Comparison of ENCODE assay signal across 16 cellular contexts in genomic region chr5:96821260-96821916, GRCh38. TPM values are rescaled to one million over a fixed set of nuclear protein-coding genes. Genes with fewer than 3 reads are reported as not detected.
A peak's percentile ranks its signal among the peaks of the same experiment; 100 is the strongest.
DNase-seq lines count a peak whose midpoint lies in the region; ATAC-seq and TF ChIP-seq lines count a peak whose summit lies in the region.
"Had no signal": no experiment of that assay in that cellular context is flagged by ENCODE, and none has a peak within 500 bp of the region (broad histone marks: within the 10 kb centered on the region; RNA-seq: fewer than 3 reads in every experiment).

No MANE protein-coding gene starts in this region.

- H3K79me2 ChIP-seq in PC-3 (ENCODE audit: low read length), result no peaks in the 10 kb centered on the region
- H3K79me2 ChIP-seq in fibroblast of lung (ENCODE audit: control insufficient read depth, insufficient read depth, low read length), result no peaks in the 10 kb centered on the region
- no peaks in the 10 kb centered on the region for H3K79me2 ChIP-seq in smooth muscle cell (ENCODE audit: low read depth)

- H3K4me1 ChIP-seq in PC-3 (ENCODE audit: insufficient read depth, low read length) (peaks cover 29% of the 10 kb centered on the region), fibroblast of lung (ENCODE audit: control insufficient read depth, extremely low read depth, insufficient read depth, low read length) (peaks cover 11% of the 10 kb centered on the region), smooth muscle cell (ENCODE audit: low read depth) (no peaks in the 10 kb centered on the region), foreskin keratinocyte (peaks cover 17% of the 10 kb centered on the region)

- H3K36me3 ChIP-seq in PC-3 (ENCODE audit: low read depth, low read length) (no peaks in the 10 kb centered on the region), fibroblast of lung (ENCODE audit: control insufficient read depth, insufficient read depth, low read length) (no peaks in the 10 kb centered on the region), smooth muscle cell (ENCODE audit: low read depth) (no peaks in the 10 kb centered on the region)
- H3K36me3 ChIP-seq: heart left ventricle had no signal

- H3K27me3 Mint-ChIP-seq in activated naive CD8-positive, alpha-beta T cell, result no peaks in the 10 kb centered on the region
- H3K27me3 Mint-ChIP-seq in activated naive CD8-positive, alpha-beta T cell treated with anti-CD3 and anti-CD28 coated beads, Interleukin-2, amount 50 U/mL, for 24 hours, result no peaks in the 10 kb centered on the region

- intact Hi-C loops in PC-3 (cut with micrococcal nuclease) (no loop called here), left colon (cut with DNase I, micrococcal nuclease) (no loop called here)

- WGBS in smooth muscle cell (ENCODE audit: low lambda C conversion rate), result 42% methylated on average over 2 of the region's 2 CpGs

- no peaks in the 10 kb centered on the region for H4K20me1 ChIP-seq in PC-3 (ENCODE audit: low read length)
- H4K20me1 ChIP-seq in fibroblast of lung (ENCODE audit: control insufficient read depth, extremely low read depth, insufficient read depth, low read length), result no peaks in the 10 kb centered on the region
- no peaks in the 10 kb centered on the region for H4K20me1 ChIP-seq in smooth muscle cell (ENCODE audit: low read depth)

- H3K9me3 Mint-ChIP-seq in activated naive CD8-positive, alpha-beta T cell (ENCODE audit: low read depth), result no peaks in the 10 kb centered on the region
- H3K9me3 Mint-ChIP-seq in activated naive CD8-positive, alpha-beta T cell treated with anti-CD3 and anti-CD28 coated beads, Interleukin-2, amount 50 U/mL, for 24 hours, result no peaks in the 10 kb centered on the region
- H3K9me3 Mint-ChIP-seq: mesothelial cell of epicardium had no signal

- H3K9me3 ChIP-seq in PC-3 (ENCODE audit: low read length) (no peaks in the 10 kb centered on the region), fibroblast of lung (ENCODE audit: control insufficient read depth, insufficient read depth, low read depth, low read length) (no peaks in the 10 kb centered on the region), smooth muscle cell (replicated peaks; ENCODE audit: low read depth) (no peaks in the 10 kb centered on the region)
- H3K9me3 ChIP-seq: heart left ventricle had no signal

- H3K4me1 Mint-ChIP-seq in activated naive CD8-positive, alpha-beta T cell (ENCODE audit: low read depth), result peaks cover 71% of the 10 kb centered on the region
- H3K4me1 Mint-ChIP-seq in activated naive CD8-positive, alpha-beta T cell treated with anti-CD3 and anti-CD28 coated beads, Interleukin-2, amount 50 U/mL, for 24 hours, result peaks cover 68% of the 10 kb centered on the region

- H3K9me2 ChIP-seq in PC-3 (replicated peaks; ENCODE audit: low read length), result no peaks in the 10 kb centered on the region

- no TSS peak for BruUV-seq in PC-3 (replicated peaks; lab: Mats Ljungman, UMichigan)

- H3K4me3 ChIP-seq in PC-3 (ENCODE audit: low read length) (no peak overlapping the region), fibroblast of lung (replicated peaks in 1 of 4; ENCODE audit: control extremely low read depth in 1 of 4, insufficient read depth in 1 of 4, low read depth in 3 of 4, low read length in 4 of 4) (no peak overlapping the region), smooth muscle cell (no peak overlapping the region)
- H3K4me3 ChIP-seq: coronary artery, heart left ventricle had no signal

- TF ChIP-seq CTCF in PC-3 (conservative IDR thresholded peaks at IDR 0.05; ENCODE audit: low read depth, low read length), result no peak
- TF ChIP-seq CTCF in fibroblast of lung (conservative IDR thresholded peaks at IDR 0.05 in 1 of 2, IDR thresholded peaks at IDR 0.05 in 1 of 2; ENCODE audit: low read depth in 1 of 2, low read length in 2 of 2), result no peak
- TF ChIP-seq CTCF in smooth muscle cell (IDR thresholded peaks at IDR 0.05; ENCODE audit: borderline replicate concordance, insufficient read depth, poor library complexity, severe bottlenecking), result no peak
- TF ChIP-seq CTCF in foreskin keratinocyte (conservative IDR thresholded peaks at IDR 0.05), result no peak

- no peak for DNase-seq in activated naive CD8-positive, alpha-beta T cell treated with anti-CD3 and anti-CD28 coated beads, Interleukin-2, amount 50 U/mL, for 24 hours
- DNase-seq in PC-3, result peak; percentile 24
- DNase-seq in fibroblast of lung (ENCODE audit: low read depth in 2 of 2), result peak in 1 of 2 donors; percentile 16
- no peak for DNase-seq in smooth muscle cell (lab: John Stamatoyannopoulos, UW; ENCODE audit: unreplicated experiment)
- no peak for DNase-seq in COLO668 (lab: John Stamatoyannopoulos, UW; ENCODE audit: unreplicated experiment)
- no peak for DNase-seq in left colon
- DNase-seq in foreskin keratinocyte, result no peak
- DNase-seq: aorta, heart left ventricle, islet precursor cell, NCI-H2029, NCI-H510A, right cardiac atrium had no signal

- H3K27ac ChIP-seq in PC-3 (ENCODE audit: low read length), result no peak overlapping the region
- no peak overlapping the region for H3K27ac ChIP-seq in fibroblast of lung (ENCODE audit: insufficient read depth, low read length)
- no peak overlapping the region for H3K27ac ChIP-seq in smooth muscle cell (ENCODE audit: low read depth)
- H3K27ac ChIP-seq in foreskin keratinocyte, result no peak overlapping the region
- H3K27ac ChIP-seq: coronary artery, heart left ventricle had no signal

- CTCF ChIA-PET in PC-3 (lab: Charles Lee), result no interaction called here

- H3K9ac ChIP-seq in PC-3 (ENCODE audit: low read length) (no peak overlapping the region), fibroblast of lung (ENCODE audit: insufficient read depth, low read length) (no peak overlapping the region), smooth muscle cell (ENCODE audit: low read depth) (no peak overlapping the region)

- H3K4me3 Mint-ChIP-seq in activated naive CD8-positive, alpha-beta T cell, result no peak overlapping the region
- H3K4me3 Mint-ChIP-seq in activated naive CD8-positive, alpha-beta T cell treated with anti-CD3 and anti-CD28 coated beads, Interleukin-2, amount 50 U/mL, for 24 hours, result no peak overlapping the region
- H3K4me3 Mint-ChIP-seq: mesothelial cell of epicardium had no signal

- H2AFZ ChIP-seq in PC-3 (ENCODE audit: low read length) (no peak overlapping the region), fibroblast of lung (ENCODE audit: low read length) (peak overlapping the region; percentile 69), smooth muscle cell (ENCODE audit: low read depth) (peak overlapping the region; percentile 41)

- peak overlapping the region; percentile 30 for H3K27ac Mint-ChIP-seq in activated naive CD8-positive, alpha-beta T cell
- H3K27ac Mint-ChIP-seq in activated naive CD8-positive, alpha-beta T cell treated with anti-CD3 and anti-CD28 coated beads, Interleukin-2, amount 50 U/mL, for 24 hours, result no peak overlapping the region
- H3K27ac Mint-ChIP-seq: mesothelial cell of epicardium had no signal

- H3K27me3 ChIP-seq in PC-3 (ENCODE audit: low read length) (no peaks in the 10 kb centered on the region), fibroblast of lung (ENCODE audit: control insufficient read depth, insufficient read depth, low read length) (no peaks in the 10 kb centered on the region), smooth muscle cell (ENCODE audit: low read depth) (no peaks in the 10 kb centered on the region), foreskin keratinocyte (no peaks in the 10 kb centered on the region)
- H3K27me3 ChIP-seq: heart left ventricle had no signal

- H3K36me3 Mint-ChIP-seq in activated naive CD8-positive, alpha-beta T cell, result no peaks in the 10 kb centered on the region
- no peaks in the 10 kb centered on the region for H3K36me3 Mint-ChIP-seq in activated naive CD8-positive, alpha-beta T cell treated with anti-CD3 and anti-CD28 coated beads, Interleukin-2, amount 50 U/mL, for 24 hours (ENCODE audit: low read depth)
- H3K36me3 Mint-ChIP-seq: mesothelial cell of epicardium had no signal

- H3K4me2 ChIP-seq in PC-3 (ENCODE audit: low read length) (no peak overlapping the region), fibroblast of lung (ENCODE audit: extremely low read depth, insufficient read depth, low read length) (peak overlapping the region; percentile 37), smooth muscle cell (no peak overlapping the region)

- H3F3A ChIP-seq in PC-3 (ENCODE audit: low read length, unreplicated experiment) (no peaks in the 10 kb centered on the region), smooth muscle cell (ENCODE audit: low read depth) (no peaks in the 10 kb centered on the region)

- POLR2A ChIA-PET in PC-3 (lab: Charles Lee; ENCODE audit: unreplicated experiment), result no interaction called here

- ATAC-seq in activated naive CD8-positive, alpha-beta T cell treated with anti-CD3 and anti-CD28 coated beads, Interleukin-2, amount 50 U/mL, for 24 hours, result no peak
- no peak for ATAC-seq in PC-3
- no peak for ATAC-seq in left colon
- ATAC-seq in foreskin keratinocyte, result no peak
- ATAC-seq: right cardiac atrium had no signal

RNA-seq across cellular contexts. Expression of gene ERAP1, which starts 13.6 kb away (rescaled TPM):
- total RNA-seq in PC-3 (2014; rRNA removed) (20.8 and 21.1 TPM in 2 replicates), fibroblast of lung (40.8 and 60.4 TPM in 2 replicates), smooth muscle cell (24.2 and 26.1 TPM in 2 replicates), left colon (100 to 1,000 TPM; 112 to 120 TPM), foreskin keratinocyte (35.7 and 39.8 TPM in 2 replicates)
- polyA plus RNA-seq in fibroblast of lung (60.5 and 75.6 TPM in 2 replicates), smooth muscle cell (9.4 and 10.6 TPM in 2 replicates), foreskin keratinocyte (9.9 and 10.6 TPM in 2 replicates)
- polyA plus RNA-seq in fibroblast of lung (2012), result 22.3 and 35.2 TPM in 2 replicates
- 29.4 and 83.0 TPM in 2 replicates for polyA minus RNA-seq in fibroblast of lung (ENCODE audit: low replicate concordance)

RNA-seq across cellular contexts. Expression of gene ERAP2, which starts 54.9 kb away (rescaled TPM):
- total RNA-seq in PC-3 (2014; rRNA removed), result 9.6 and 12.0 TPM in 2 replicates
- 66.0 and 180 TPM in 2 replicates for total RNA-seq in fibroblast of lung
- polyA plus RNA-seq in fibroblast of lung, result 56.7 and 70.9 TPM in 2 replicates
- polyA plus RNA-seq in fibroblast of lung (2012), result 24.1 and 31.0 TPM in 2 replicates
- 25.3 and 32.8 TPM in 2 replicates for polyA minus RNA-seq in fibroblast of lung (ENCODE audit: low replicate concordance)
- 0.72 and 2.2 TPM in 2 replicates for total RNA-seq in smooth muscle cell
- 0.82 TPM in 1 of 2 replicates, not detected in the other for polyA plus RNA-seq in smooth muscle cell
- 10 to 100 TPM; 21.2 to 35.3 TPM for total RNA-seq in left colon
- 29.8 and 66.7 TPM in 2 replicates for total RNA-seq in foreskin keratinocyte
- 11.6 and 23.3 TPM in 2 replicates for polyA plus RNA-seq in foreskin keratinocyte
